ENCODE assay signal across 14 cellular contexts in genomic region chr2:39851251-39851650, GRCh38.
DNase-seq lines count a peak whose midpoint lies in the region; ATAC-seq and TF ChIP-seq lines count a peak whose summit lies in the region.
"Had no signal": no experiment of that assay in that cellular context is flagged by ENCODE, and none has a peak within 500 bp of the region (broad histone marks: within the 10 kb centered on the region; RNA-seq: fewer than 3 reads in every experiment).

No MANE protein-coding gene starts in this region.

- H3K4me2 ChIP-seq in skeletal muscle satellite cell (ENCODE audit: low read length), result peak overlapping the region; percentile 54

- H3K36me3 Mint-ChIP-seq in brain, result no peaks in the 10 kb centered on the region
- H3K36me3 Mint-ChIP-seq: naive thymus-derived CD8-positive, alpha-beta T cell; WTC11 had no signal

- no peak for TF ChIP-seq CTCF in brain (conservative IDR thresholded peaks at IDR 0.05)

- ATAC-seq in GM19324 (IDR thresholded peaks at IDR 0.05; ENCODE audit: low FRiP score, unreplicated experiment) (peak; percentile 17), HG03432 (IDR thresholded peaks at IDR 0.05; ENCODE audit: unreplicated experiment) (peak; percentile 18), HG03159 (IDR thresholded peaks at IDR 0.05; ENCODE audit: unreplicated experiment) (no peak)
- ATAC-seq: activated naive CD8-positive, alpha-beta T cell treated with anti-CD3 and anti-CD28 coated beads, Interleukin-2, amount 50 U/mL, for 24 hours; gastroesophageal sphincter; naive thymus-derived CD8-positive, alpha-beta T cell had no signal

- no peak overlapping the region for H3K27ac ChIP-seq in substantia nigra (ENCODE audit: low read depth, low read length, poor library complexity, severe bottlenecking)
- H3K27ac ChIP-seq: SJSA1 had no signal

- H3K27ac Mint-ChIP-seq in brain, result peak overlapping the region in 3 of 5 experiments; percentile 9 to 35 (median 23)
- H3K27ac Mint-ChIP-seq: activated naive CD8-positive, alpha-beta T cell treated with anti-CD3 and anti-CD28 coated beads, Interleukin-2, amount 50 U/mL, for 24 hours; naive thymus-derived CD8-positive, alpha-beta T cell had no signal

- peaks cover 15% of the 10 kb centered on the region for H3K4me1 Mint-ChIP-seq in brain

- H3K9ac ChIP-seq in skeletal muscle satellite cell (ENCODE audit: low read depth, low read length), result peak overlapping the region; percentile 36

- H3K27me3 Mint-ChIP-seq in brain, result peaks cover 4% of the 10 kb centered on the region

- no peaks in the 10 kb centered on the region for H3K9me3 Mint-ChIP-seq in brain
- H3K9me3 Mint-ChIP-seq: activated naive CD8-positive, alpha-beta T cell treated with anti-CD3 and anti-CD28 coated beads, Interleukin-2, amount 50 U/mL, for 24 hours; naive thymus-derived CD8-positive, alpha-beta T cell; WTC11 had no signal

- peaks cover 14% of the 10 kb centered on the region for H3K4me1 ChIP-seq in skeletal muscle satellite cell (ENCODE audit: control insufficient read depth, insufficient read depth, low read length)

- H3K27me3 ChIP-seq in skeletal muscle satellite cell (ENCODE audit: control insufficient read depth, insufficient read depth, low read length), result no peaks in the 10 kb centered on the region
- H3K27me3 ChIP-seq: gastroesophageal sphincter, SJSA1 had no signal

- no peaks in the 10 kb centered on the region for H3K9me3 ChIP-seq in skeletal muscle satellite cell (replicated peaks; ENCODE audit: low read length)
- H3K9me3 ChIP-seq: gastroesophageal sphincter, SJSA1 had no signal

- no peak for DNase-seq in DMS79 treated with DMSO at 0.1 percent for 48 hours (lab: John Stamatoyannopoulos, UW)
- DNase-seq in substantia nigra (lab: John Stamatoyannopoulos, UW), result no peak
- DNase-seq in T1000 (lab: John Stamatoyannopoulos, UW), result no peak
- DNase-seq: activated naive CD8-positive, alpha-beta T cell treated with anti-CD3 and anti-CD28 coated beads, Interleukin-2, amount 50 U/mL, for 24 hours; Calu3 had no signal

- peak overlapping the region; percentile 52 for H3K4me3 ChIP-seq in skeletal muscle satellite cell (ENCODE audit: low read length)
- H3K4me3 ChIP-seq: gastroesophageal sphincter, SJSA1 had no signal

- no peaks in the 10 kb centered on the region for H3K36me3 ChIP-seq in skeletal muscle satellite cell (ENCODE audit: insufficient read depth, low read length)
- H3K36me3 ChIP-seq: gastroesophageal sphincter, SJSA1 had no signal

- H3K4me3 Mint-ChIP-seq in brain, result peak overlapping the region in 2 of 5 experiments; percentile 10 to 36
- H3K4me3 Mint-ChIP-seq: activated naive CD8-positive, alpha-beta T cell treated with anti-CD3 and anti-CD28 coated beads, Interleukin-2, amount 50 U/mL, for 24 hours; naive thymus-derived CD8-positive, alpha-beta T cell; WTC11 had no signal
